In the genomic region with DNA sequence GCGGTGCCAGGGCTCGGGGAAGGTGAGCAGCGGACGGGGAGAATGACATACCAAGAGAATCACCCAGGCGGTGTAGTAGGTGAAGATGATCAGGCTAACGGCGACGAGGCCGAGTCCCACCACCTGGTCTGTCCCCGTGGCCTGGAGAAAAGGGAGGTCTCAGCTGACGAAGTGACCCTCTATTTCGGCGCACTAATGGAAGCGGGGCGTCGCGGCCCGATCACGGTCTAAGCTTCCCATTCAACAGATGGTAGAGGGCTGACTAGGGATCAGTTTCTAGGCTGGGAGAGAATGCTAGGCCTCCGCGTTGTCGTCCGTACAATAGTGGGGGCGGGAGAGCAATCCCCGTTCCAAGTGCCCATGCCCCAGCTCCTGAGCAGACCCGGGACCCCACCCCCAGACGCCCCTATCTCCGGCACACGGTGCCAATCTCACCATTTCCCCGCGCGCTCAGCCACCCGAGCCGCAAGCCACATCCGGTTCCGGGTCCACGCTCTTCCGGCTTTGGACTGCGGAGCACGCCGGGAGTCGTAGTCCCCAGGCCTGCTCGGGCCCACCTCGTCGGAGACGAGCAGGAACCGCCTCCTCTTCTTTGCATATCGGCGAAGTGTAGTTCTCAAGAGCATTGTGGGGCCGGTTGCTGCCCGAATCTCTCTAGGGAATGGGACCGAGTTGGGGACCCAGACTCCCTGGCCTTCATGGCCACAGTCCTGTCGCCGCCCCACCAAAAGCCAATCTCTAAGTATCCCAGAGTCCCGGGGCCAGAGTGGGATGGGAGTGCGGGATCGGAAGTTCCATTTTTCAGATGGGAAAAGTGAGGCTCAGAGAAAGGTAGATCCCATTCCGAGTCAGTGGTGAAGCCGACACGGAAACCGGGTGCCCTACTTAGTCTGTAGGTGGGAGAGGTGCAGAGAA, we compare ENCODE assay signal across 8 cellular contexts.
DNase-seq lines count a peak whose midpoint lies in the region; ATAC-seq and TF ChIP-seq lines count a peak whose summit lies in the region.

TSS of gene DPM2 (minus strand) at position 472 of the 915 bp plus-strand sequence. CDS start at position 438, 34 bp downstream.

- in situ Hi-C loops in GM13977 (cut with MboI; ENCODE audit: low pct_unique_long_range_greater_than_20kb, low sequenced_read_pairs, unreplicated experiment): no loop called here

- no peak for TF ChIP-seq CTCF in GM13977 (IDR thresholded peaks at IDR 0.05; ENCODE audit: extremely low read depth, insufficient read depth, missing control alignments)

- peak; percentile 96 for DNase-seq in GM13977 (ENCODE audit: low spot score)
- DNase-seq in NCI-H146 treated with DMSO at 0.1 percent for 48 hours (lab: John Stamatoyannopoulos, UW; ENCODE audit: unreplicated experiment): peak; percentile 34
- peak; percentile 40 for DNase-seq in T1000 (lab: John Stamatoyannopoulos, UW)
- DNase-seq in astrocyte of the hippocampus (ENCODE audit: low read depth, low spot score): peak; percentile 94
- peak in 48 of 51 donors; percentile 28 to 83 (median 64) for DNase-seq in hypothalamus (lab: John Stamatoyannopoulos, UW)
- DNase-seq in retina: peak; percentile 93
- DNase-seq in GOT3 (lab: John Stamatoyannopoulos, UW): no peak

- peak; percentile 78 for ATAC-seq in HG02840 (IDR thresholded peaks at IDR 0.05; ENCODE audit: low FRiP score, unreplicated experiment)
